8 cellular contexts compared by ENCODE assay signal in genomic region chr12:104958946-104959841, GRCh38. TPM values are rescaled to one million over a fixed set of nuclear protein-coding genes. Genes with fewer than 3 reads are reported as not detected.
DNase-seq lines count a peak whose midpoint lies in the region; ATAC-seq and TF ChIP-seq lines count a peak whose summit lies in the region.

No MANE protein-coding gene starts in this region.

- H3K27me3 ChIP-seq in hepatocyte: peaks cover 5% of the 10 kb centered on the region

- no peaks in the 10 kb centered on the region for H4K20me1 ChIP-seq in hepatocyte (ENCODE audit: insufficient read depth, poor library complexity, severe bottlenecking)

- H3K9me3 Mint-ChIP-seq in activated CD8-positive, alpha-beta T cell treated with anti-CD3 and anti-CD28 coated beads, Interleukin-2, amount 10 ng/mL, durations not matched to agents 7 days and 5 days (ENCODE audit: insufficient read depth): no peaks in the 10 kb centered on the region

- peaks cover 19% of the 10 kb centered on the region for H3K4me1 ChIP-seq in hepatocyte (ENCODE audit: insufficient read depth)

- no peaks in the 10 kb centered on the region for H3K36me3 Mint-ChIP-seq in activated CD8-positive, alpha-beta T cell treated with anti-CD3 and anti-CD28 coated beads, Interleukin-2, amount 10 ng/mL, durations not matched to agents 7 days and 5 days (ENCODE audit: low read depth)

- no peak overlapping the region for H3K27ac Mint-ChIP-seq in activated CD8-positive, alpha-beta T cell treated with anti-CD3 and anti-CD28 coated beads, Interleukin-2, amount 10 ng/mL, durations not matched to agents 7 days and 5 days

- CTCF ChIA-PET in activated CD8-positive, alpha-beta T cell treated with anti-CD3 and anti-CD28 coated beads, Interleukin-2, amount 10 ng/mL, durations not matched to agents 7 days and 5 days (lab: Charles Lee): interaction anchor here (0.8 to 3.7 kb wide), 19 partner anchors 8 to 577 kb away, joined by 3 to 20 read pairs (median 3); partner anchors contain the start of genes CHST11 and NOPCHAP1

- H3K36me3 ChIP-seq in hepatocyte (replicated peaks; ENCODE audit: insufficient read depth, low read depth): no peaks in the 10 kb centered on the region

- peaks cover 19% of the 10 kb centered on the region for H3K4me1 Mint-ChIP-seq in activated CD8-positive, alpha-beta T cell treated with anti-CD3 and anti-CD28 coated beads, Interleukin-2, amount 10 ng/mL, durations not matched to agents 7 days and 5 days (ENCODE audit: low read depth)

- H3K4me3 Mint-ChIP-seq in activated CD8-positive, alpha-beta T cell treated with anti-CD3 and anti-CD28 coated beads, Interleukin-2, amount 10 ng/mL, durations not matched to agents 7 days and 5 days: peak overlapping the region; percentile 88

- ATAC-seq in activated CD8-positive, alpha-beta T cell treated with anti-CD3 and anti-CD28 coated beads, Interleukin-2, amount 10 ng/mL, durations not matched to agents 7 days and 5 days: no peak
- no peak for ATAC-seq in activated CD4-positive, CD25-positive, alpha-beta regulatory T cell treated with anti-CD3 and anti-CD28 coated beads, Interleukin-2, amount 50 U/mL, for 24 hours
- no peak for ATAC-seq in HG03432 (IDR thresholded peaks at IDR 0.05; ENCODE audit: unreplicated experiment)

- peak overlapping the region; percentile 58 for H2AFZ ChIP-seq in hepatocyte

- H3K4me3 ChIP-seq in HFF-Myc (replicated peaks; ENCODE audit: low read depth, low read length) (peak overlapping the region; percentile 62), hepatocyte (no peak overlapping the region), skin epidermis (peak overlapping the region in 6 of 7 experiments; percentile 69 to 80 (median 75))

- peaks cover 52% of the 10 kb centered on the region for H3K27me3 Mint-ChIP-seq in activated CD8-positive, alpha-beta T cell treated with anti-CD3 and anti-CD28 coated beads, Interleukin-2, amount 10 ng/mL, durations not matched to agents 7 days and 5 days (ENCODE audit: low read depth)

- no peaks in the 10 kb centered on the region for H3K9me3 ChIP-seq in hepatocyte (ENCODE audit: low read depth)

- peak overlapping the region; percentile 78 for H3K27ac ChIP-seq in hepatocyte
- peak overlapping the region in 17 of 21 experiments; percentile 35 to 89 (median 79) for H3K27ac ChIP-seq in skin epidermis

- POLR2A ChIA-PET in activated CD8-positive, alpha-beta T cell treated with anti-CD3 and anti-CD28 coated beads, Interleukin-2, amount 10 ng/mL, durations not matched to agents 7 days and 5 days (lab: Charles Lee): no interaction called here

- no peaks in the 10 kb centered on the region for H3K9me2 ChIP-seq in hepatocyte (replicated peaks; ENCODE audit: insufficient read depth)

- DNase-seq in AG20443 (ENCODE audit: low spot score) (peak; percentile 35), HFF-Myc (ENCODE audit: extremely low read depth, low read depth) (no peak), hepatocyte (ENCODE audit: low spot score) (no peak), GM19238 (ENCODE audit: insufficient read length, low spot score) (no peak)
- DNase-seq in activated CD8-positive, alpha-beta T cell treated with anti-CD3 and anti-CD28 coated beads, Interleukin-2, amount 10 ng/mL, durations not matched to agents 7 days and 5 days: no peak

- 77% methylated on average over 12 of the region's 12 CpGs for WGBS in hepatocyte (ENCODE audit: low lambda C conversion rate, missing lambda C conversion rate)

- peaks cover 9% of the 10 kb centered on the region for H3K79me2 ChIP-seq in hepatocyte

- TF ChIP-seq CTCF in HFF-Myc (IDR thresholded peaks at IDR 0.05; ENCODE audit: low read depth, low read length, missing control alignments) (no peak), hepatocyte (IDR thresholded peaks at IDR 0.05; ENCODE audit: poor library complexity) (no peak)

- peak overlapping the region; percentile 88 for H3K4me2 ChIP-seq in hepatocyte

RNA-seq across cellular contexts. Expression of gene SLC41A2, which starts 1.1 kb away (rescaled TPM):
- total RNA-seq in activated CD8-positive, alpha-beta T cell treated with anti-CD3 and anti-CD28 coated beads, Interleukin-2, amount 10 ng/mL, durations not matched to agents 7 days and 5 days: 1 to 10 TPM; 2.0 to 2.9 TPM
- 42.8 and 48.2 TPM in 2 replicates for total RNA-seq in hepatocyte
- 8.3 and 8.4 TPM in 2 replicates for polyA plus RNA-seq in hepatocyte

RNA-seq across cellular contexts. Expression of gene NOPCHAP1, which starts 26.9 kb away (rescaled TPM):
- 10 to 100 TPM; 15.2 to 16.5 TPM for total RNA-seq in activated CD8-positive, alpha-beta T cell treated with anti-CD3 and anti-CD28 coated beads, Interleukin-2, amount 10 ng/mL, durations not matched to agents 7 days and 5 days
- 2.4 and 2.8 TPM in 2 replicates for total RNA-seq in hepatocyte
- polyA plus RNA-seq in hepatocyte: 14.0 and 16.2 TPM in 2 replicates

Comparison
In these comparisons a context has a peak if more than half of its experiments do, and no peak if none do; other contexts are left out.
1. RNA of gene SLC41A2, which starts 1.1 kb away (total RNA-seq): 42.8 to 48.2 TPM in hepatocyte; 2.0 to 2.9 TPM in activated CD8-positive, alpha-beta T cell treated with anti-CD3 and anti-CD28 coated beads, Interleukin-2, amount 10 ng/mL, durations not matched to agents 7 days and 5 days; every median in the first group is over 10 times any median in the second.